In the genomic region with DNA sequence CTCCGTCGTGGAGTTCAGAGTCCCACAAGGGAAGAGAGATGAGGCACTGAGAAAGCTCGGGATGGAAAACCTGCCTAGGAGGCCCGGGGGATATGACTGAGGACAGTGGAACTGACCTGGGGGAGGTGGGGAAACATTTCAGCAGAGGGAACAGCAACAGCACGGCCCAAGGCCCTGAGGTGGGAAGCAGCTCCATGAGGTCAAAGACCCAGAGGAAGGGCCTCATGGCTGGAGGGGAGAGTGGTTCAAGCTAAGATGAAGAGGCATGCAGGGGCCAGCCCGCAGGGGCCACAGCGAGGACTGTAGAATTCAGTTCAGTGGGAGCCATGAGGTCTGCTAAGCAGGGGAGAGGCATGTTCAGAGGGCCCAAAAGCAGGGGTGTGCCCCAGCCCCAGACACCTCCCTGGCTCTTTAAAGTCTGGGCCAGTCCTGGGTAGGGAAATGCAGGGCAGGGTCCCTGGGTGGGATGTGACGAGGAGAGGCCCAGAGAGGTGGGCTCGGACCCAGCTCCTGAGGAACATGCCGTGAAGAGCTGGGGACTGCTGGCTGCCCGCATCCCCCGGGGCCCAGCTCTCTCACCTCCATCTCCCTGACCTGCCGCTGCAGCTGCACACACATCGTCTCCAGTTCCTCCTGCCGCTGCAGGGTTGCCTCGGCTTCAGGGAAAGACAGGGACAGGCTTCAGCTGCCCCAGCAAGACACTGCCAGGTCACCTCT, we compare ENCODE assay signal across 17 cellular contexts. TPM values are rescaled to one million over a fixed set of nuclear protein-coding genes. Genes with fewer than 3 reads are reported as not detected.
"Had no signal": no experiment of that assay in that cellular context is flagged by ENCODE, and none has a peak within 500 bp of the region (broad histone marks: within the 10 kb centered on the region; RNA-seq: fewer than 3 reads in every experiment).

No MANE protein-coding gene starts in this region.

- DNase-seq: activated CD4-positive, alpha-beta T cell treated with anti-CD3 and anti-CD28 coated beads, Interleukin-2, amount 50 U/mL, for 48 hours; activated CD4-positive, CD25-positive, alpha-beta regulatory T cell; activated naive CD4-positive, alpha-beta T cell treated with anti-CD3 and anti-CD28 coated beads for 36 hours; amniotic stem cell; brain microvascular endothelial cell; cerebellar nuclear complex; dermis blood vessel endothelial cell; hypothalamus; lower lobe of right lung; midbrain; nucleus accumbens; right lobe of liver; stimulated activated CD4-positive, alpha-beta T cell treated with anti-CD3 and anti-CD28 coated beads, Interleukin-1b, Interleukin-23, amount 100 ng/mL, for 48 hours; stimulated activated naive CD4-positive, alpha-beta T cell treated with Interleukin-2 at 50 U/mL for 16 hours; T-helper 1 cell; upper lobe of right lung had no signal

- H3K27ac Mint-ChIP-seq: activated naive CD4-positive, alpha-beta T cell treated with anti-CD3 and anti-CD28 coated beads for 36 hours had no signal

- H3K4me3 Mint-ChIP-seq: activated naive CD4-positive, alpha-beta T cell treated with anti-CD3 and anti-CD28 coated beads for 36 hours had no signal

- H3K9me3 Mint-ChIP-seq: activated naive CD4-positive, alpha-beta T cell treated with anti-CD3 and anti-CD28 coated beads for 36 hours had no signal

- ATAC-seq: lower lobe of right lung, right lobe of liver, upper lobe of right lung had no signal

RNA-seq across cellular contexts. Expression of a gene that starts 21.3 kb away (rescaled TPM):
- total RNA-seq: dermis blood vessel endothelial cell, glomerular endothelial cell had no signal

RNA-seq across cellular contexts. Expression of a gene that starts 57.4 kb away (rescaled TPM):
- total RNA-seq: dermis blood vessel endothelial cell, glomerular endothelial cell had no signal
